Comparison of ENCODE assay signal across 1 cellular context in the genomic region with DNA sequence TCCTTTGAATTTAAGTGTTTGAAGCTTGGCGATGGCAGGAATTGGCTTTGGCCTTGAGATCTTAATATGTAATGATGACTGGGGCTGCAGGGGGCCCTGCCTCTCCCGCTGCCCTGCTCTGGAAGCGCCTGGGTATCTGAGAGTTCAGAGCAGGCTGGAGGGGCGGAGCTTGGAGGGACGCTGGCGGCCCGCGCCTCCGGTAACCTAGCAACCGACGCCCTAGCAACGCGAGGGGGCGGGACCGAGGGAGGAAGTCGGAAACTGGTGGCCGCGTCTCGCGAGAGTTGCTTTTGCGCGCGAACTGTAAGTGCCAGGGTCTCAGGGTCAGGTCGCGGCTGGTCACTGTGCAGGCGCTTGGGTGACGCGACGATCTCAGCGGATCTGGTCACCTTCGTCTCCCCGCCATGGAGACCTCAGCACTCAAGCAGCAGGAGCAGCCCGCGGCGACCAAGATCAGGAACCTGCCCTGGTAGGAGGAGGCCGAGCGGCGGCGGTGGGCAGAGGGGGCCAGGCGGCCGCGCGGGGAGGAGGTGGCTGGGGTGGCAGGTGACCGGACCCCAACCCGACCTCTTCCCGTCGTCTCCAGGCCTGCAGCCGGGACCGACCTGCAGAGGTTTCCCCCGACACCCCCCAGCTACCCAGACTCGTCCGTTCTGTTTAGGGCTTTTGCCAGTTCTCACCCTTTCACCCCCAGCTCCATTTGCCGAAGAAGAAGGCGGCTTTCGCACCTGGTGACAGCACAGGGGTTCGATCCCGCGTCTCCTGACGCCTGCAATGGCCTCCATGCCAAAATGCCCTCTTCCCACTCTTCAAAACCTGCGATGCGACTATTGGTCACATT.
TF ChIP-seq lines count a peak whose summit lies in the region.

A gene with protein sequence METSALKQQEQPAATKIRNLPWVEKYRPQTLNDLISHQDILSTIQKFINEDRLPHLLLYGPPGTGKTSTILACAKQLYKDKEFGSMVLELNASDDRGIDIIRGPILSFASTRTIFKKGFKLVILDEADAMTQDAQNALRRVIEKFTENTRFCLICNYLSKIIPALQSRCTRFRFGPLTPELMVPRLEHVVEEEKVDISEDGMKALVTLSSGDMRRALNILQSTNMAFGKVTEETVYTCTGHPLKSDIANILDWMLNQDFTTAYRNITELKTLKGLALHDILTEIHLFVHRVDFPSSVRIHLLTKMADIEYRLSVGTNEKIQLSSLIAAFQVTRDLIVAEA (plus strand): TSS at position 280 of the 841 bp plus-strand sequence. CDS start 125 bp downstream, at position 405.

TF ChIP-seq in HepG2, 621 proteins besides CTCF, POLR2A, EP300 and RAD21 (continued from another document and continues in another):
- TF ChIP-seq, protein P1, sequence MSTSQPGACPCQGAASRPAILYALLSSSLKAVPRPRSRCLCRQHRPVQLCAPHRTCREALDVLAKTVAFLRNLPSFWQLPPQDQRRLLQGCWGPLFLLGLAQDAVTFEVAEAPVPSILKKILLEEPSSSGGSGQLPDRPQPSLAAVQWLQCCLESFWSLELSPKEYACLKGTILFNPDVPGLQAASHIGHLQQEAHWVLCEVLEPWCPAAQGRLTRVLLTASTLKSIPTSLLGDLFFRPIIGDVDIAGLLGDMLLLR (CRISPR knock-in tag; IDR thresholded peaks at IDR 0.05): peak; percentile 74
- TF ChIP-seq ZNF792 (CRISPR knock-in tag; IDR thresholded peaks at IDR 0.05): peak; percentile 74
- TF ChIP-seq HOXA5 (CRISPR knock-in tag; IDR thresholded peaks at IDR 0.05): 0 out of 2 replicates have a peak, but pooled peaks have one; percentile 42
- TF ChIP-seq RBAK (CRISPR knock-in tag; IDR thresholded peaks at IDR 0.05): no peak
- TF ChIP-seq, protein P2, sequence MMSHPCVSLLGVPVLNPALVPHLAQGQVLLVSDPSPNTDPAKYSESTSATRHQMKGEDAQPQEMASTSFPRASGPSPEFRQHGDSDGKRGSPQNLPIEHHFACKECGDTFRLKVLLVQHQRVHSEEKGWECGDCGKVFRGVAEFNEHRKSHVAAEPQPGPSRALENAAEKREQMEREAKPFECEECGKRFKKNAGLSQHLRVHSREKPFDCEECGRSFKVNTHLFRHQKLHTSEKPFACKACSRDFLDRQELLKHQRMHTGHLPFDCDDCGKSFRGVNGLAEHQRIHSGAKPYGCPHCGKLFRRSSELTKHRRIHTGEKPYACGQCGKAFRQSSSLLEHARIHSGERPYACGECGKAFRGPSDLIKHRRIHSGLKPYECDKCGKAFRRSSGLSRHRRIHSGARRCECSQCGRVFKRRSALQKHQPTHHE (CRISPR knock-in tag; IDR thresholded peaks at IDR 0.05; ENCODE audit: borderline replicate concordance): 0 out of 2 replicates have a peak, but pooled peaks have one; percentile 52
- peak; percentile 65 for TF ChIP-seq ZNF607 (CRISPR knock-in tag; IDR thresholded peaks at IDR 0.05; ENCODE audit: borderline replicate concordance)
- TF ChIP-seq E2F2 (CRISPR knock-in tag; IDR thresholded peaks at IDR 0.05; ENCODE audit: borderline replicate concordance): peak; percentile 82; the same call in 1 of the 2 replicates
- TF ChIP-seq ZFP91 (CRISPR knock-in tag; IDR thresholded peaks at IDR 0.05; ENCODE audit: borderline replicate concordance): peak; percentile 86; the same call in 1 of the 2 replicates
- peak; percentile 94 for TF ChIP-seq ZNF883 (CRISPR knock-in tag; IDR thresholded peaks at IDR 0.05; ENCODE audit: not compliant biosample characterization)
- peak; percentile 87 for TF ChIP-seq POGZ (CRISPR knock-in tag; IDR thresholded peaks at IDR 0.05)
- peak; percentile 85; the same call in 1 of the 2 replicates for TF ChIP-seq SALL2 (CRISPR knock-in tag; IDR thresholded peaks at IDR 0.05)
- peak; percentile 81; the same call in 1 of the 2 replicates for TF ChIP-seq NRL (CRISPR knock-in tag; IDR thresholded peaks at IDR 0.05; ENCODE audit: borderline replicate concordance)
- peak; percentile 83; the same call in 1 of the 2 replicates for TF ChIP-seq RNF2 (conservative IDR thresholded peaks at IDR 0.05; ENCODE audit: low read depth)
- peak; percentile 85; the same call in 1 of the 2 replicates for TF ChIP-seq ERF (CRISPR knock-in tag; IDR thresholded peaks at IDR 0.05)
- TF ChIP-seq, protein P3, sequence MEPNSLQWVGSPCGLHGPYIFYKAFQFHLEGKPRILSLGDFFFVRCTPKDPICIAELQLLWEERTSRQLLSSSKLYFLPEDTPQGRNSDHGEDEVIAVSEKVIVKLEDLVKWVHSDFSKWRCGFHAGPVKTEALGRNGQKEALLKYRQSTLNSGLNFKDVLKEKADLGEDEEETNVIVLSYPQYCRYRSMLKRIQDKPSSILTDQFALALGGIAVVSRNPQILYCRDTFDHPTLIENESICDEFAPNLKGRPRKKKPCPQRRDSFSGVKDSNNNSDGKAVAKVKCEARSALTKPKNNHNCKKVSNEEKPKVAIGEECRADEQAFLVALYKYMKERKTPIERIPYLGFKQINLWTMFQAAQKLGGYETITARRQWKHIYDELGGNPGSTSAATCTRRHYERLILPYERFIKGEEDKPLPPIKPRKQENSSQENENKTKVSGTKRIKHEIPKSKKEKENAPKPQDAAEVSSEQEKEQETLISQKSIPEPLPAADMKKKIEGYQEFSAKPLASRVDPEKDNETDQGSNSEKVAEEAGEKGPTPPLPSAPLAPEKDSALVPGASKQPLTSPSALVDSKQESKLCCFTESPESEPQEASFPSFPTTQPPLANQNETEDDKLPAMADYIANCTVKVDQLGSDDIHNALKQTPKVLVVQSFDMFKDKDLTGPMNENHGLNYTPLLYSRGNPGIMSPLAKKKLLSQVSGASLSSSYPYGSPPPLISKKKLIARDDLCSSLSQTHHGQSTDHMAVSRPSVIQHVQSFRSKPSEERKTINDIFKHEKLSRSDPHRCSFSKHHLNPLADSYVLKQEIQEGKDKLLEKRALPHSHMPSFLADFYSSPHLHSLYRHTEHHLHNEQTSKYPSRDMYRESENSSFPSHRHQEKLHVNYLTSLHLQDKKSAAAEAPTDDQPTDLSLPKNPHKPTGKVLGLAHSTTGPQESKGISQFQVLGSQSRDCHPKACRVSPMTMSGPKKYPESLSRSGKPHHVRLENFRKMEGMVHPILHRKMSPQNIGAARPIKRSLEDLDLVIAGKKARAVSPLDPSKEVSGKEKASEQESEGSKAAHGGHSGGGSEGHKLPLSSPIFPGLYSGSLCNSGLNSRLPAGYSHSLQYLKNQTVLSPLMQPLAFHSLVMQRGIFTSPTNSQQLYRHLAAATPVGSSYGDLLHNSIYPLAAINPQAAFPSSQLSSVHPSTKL (CRISPR knock-in tag; IDR thresholded peaks at IDR 0.05): peak; percentile 23; the same call in 1 of the 2 replicates
- TF ChIP-seq BORCS8-MEF2B (CRISPR knock-in tag; IDR thresholded peaks at IDR 0.05): peak; percentile 77
- TF ChIP-seq AHR (CRISPR knock-in tag; IDR thresholded peaks at IDR 0.05): peak; percentile 58; the same call in 1 of the 2 replicates
- TF ChIP-seq, protein P4, sequence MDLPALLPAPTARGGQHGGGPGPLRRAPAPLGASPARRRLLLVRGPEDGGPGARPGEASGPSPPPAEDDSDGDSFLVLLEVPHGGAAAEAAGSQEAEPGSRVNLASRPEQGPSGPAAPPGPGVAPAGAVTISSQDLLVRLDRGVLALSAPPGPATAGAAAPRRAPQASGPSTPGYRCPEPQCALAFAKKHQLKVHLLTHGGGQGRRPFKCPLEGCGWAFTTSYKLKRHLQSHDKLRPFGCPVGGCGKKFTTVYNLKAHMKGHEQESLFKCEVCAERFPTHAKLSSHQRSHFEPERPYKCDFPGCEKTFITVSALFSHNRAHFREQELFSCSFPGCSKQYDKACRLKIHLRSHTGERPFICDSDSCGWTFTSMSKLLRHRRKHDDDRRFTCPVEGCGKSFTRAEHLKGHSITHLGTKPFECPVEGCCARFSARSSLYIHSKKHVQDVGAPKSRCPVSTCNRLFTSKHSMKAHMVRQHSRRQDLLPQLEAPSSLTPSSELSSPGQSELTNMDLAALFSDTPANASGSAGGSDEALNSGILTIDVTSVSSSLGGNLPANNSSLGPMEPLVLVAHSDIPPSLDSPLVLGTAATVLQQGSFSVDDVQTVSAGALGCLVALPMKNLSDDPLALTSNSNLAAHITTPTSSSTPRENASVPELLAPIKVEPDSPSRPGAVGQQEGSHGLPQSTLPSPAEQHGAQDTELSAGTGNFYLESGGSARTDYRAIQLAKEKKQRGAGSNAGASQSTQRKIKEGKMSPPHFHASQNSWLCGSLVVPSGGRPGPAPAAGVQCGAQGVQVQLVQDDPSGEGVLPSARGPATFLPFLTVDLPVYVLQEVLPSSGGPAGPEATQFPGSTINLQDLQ (CRISPR knock-in tag; IDR thresholded peaks at IDR 0.05): peak; percentile 51; the same call in 1 of the 2 replicates
- TF ChIP-seq TFAP4 (IDR thresholded peaks at IDR 0.05; ENCODE audit: borderline replicate concordance, low read depth): peak; percentile 57; the same call in 1 of the 2 replicates
- no peak for TF ChIP-seq ZBTB1 (CRISPR knock-in tag; IDR thresholded peaks at IDR 0.05; ENCODE audit: borderline replicate concordance)
- TF ChIP-seq ZNF564 (CRISPR knock-in tag; IDR thresholded peaks at IDR 0.05): 0 out of 2 replicates have a peak, but pooled peaks have one; percentile 66
- TF ChIP-seq ZMYM2 (CRISPR knock-in tag; IDR thresholded peaks at IDR 0.05): peak; percentile 31; the same call in 1 of the 2 replicates
- no peak for TF ChIP-seq SMARCE1 (IDR thresholded peaks at IDR 0.05; ENCODE audit: borderline replicate concordance)
- 0 out of 2 replicates have a peak, but pooled peaks have one; percentile 4 for TF ChIP-seq ZNF777 (CRISPR knock-in tag; IDR thresholded peaks at IDR 0.05)
- TF ChIP-seq CBX5 (CRISPR knock-in tag; IDR thresholded peaks at IDR 0.05; ENCODE audit: borderline replicate concordance): 0 out of 2 replicates have a peak, but pooled peaks have one; percentile 61
- peak; percentile 82 for TF ChIP-seq ZFY (CRISPR knock-in tag; IDR thresholded peaks at IDR 0.05)
- 0 out of 2 replicates have a peak, but pooled peaks have one; percentile 63 for TF ChIP-seq ZNF720 (CRISPR knock-in tag; IDR thresholded peaks at IDR 0.05)
- peak; percentile 61; the same call in 1 of the 2 replicates for TF ChIP-seq IRF2 (CRISPR knock-in tag; IDR thresholded peaks at IDR 0.05)
- TF ChIP-seq POGK (CRISPR knock-in tag; conservative IDR thresholded peaks at IDR 0.05): peak; percentile 74; the same call in 1 of the 2 replicates
- TF ChIP-seq THAP9 (CRISPR knock-in tag; IDR thresholded peaks at IDR 0.05; ENCODE audit: borderline replicate concordance): peak; percentile 70; the same call in 1 of the 2 replicates
- peak; percentile 93 for TF ChIP-seq YEATS2 (CRISPR knock-in tag; IDR thresholded peaks at IDR 0.05; ENCODE audit: borderline replicate concordance)
- peak; percentile 84 for TF ChIP-seq TAF1 (CRISPR knock-in tag; IDR thresholded peaks at IDR 0.05)
- TF ChIP-seq ELF1 (CRISPR knock-in tag; IDR thresholded peaks at IDR 0.05): peak; percentile 92
